In the genomic region with DNA sequence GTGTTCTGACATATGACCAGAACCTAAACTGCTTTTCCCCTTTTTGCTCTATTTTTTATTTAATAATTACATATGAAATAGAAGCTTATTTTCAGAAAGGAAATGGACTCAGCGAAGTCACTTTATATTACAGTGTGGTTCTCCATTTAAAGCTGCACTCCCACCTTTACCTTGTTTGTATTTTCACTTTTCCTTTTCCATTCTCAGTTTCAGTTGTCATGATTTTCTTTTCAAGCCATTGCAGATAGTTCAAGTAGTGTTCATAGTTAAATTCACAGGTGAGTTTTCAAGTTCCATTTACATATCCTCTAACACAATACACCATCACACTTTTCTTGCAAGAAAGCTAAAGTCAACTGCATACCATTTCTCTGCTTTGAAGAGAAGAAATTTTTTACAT, we compare ENCODE assay signal across 1 cellular context.
TF ChIP-seq lines count a peak whose summit lies in the region.

No MANE protein-coding gene starts in this region.

TF ChIP-seq in GM12878, 131 proteins besides CTCF, POLR2A, EP300 and RAD21 (continued from another document):
- TF ChIP-seq, protein P1, sequence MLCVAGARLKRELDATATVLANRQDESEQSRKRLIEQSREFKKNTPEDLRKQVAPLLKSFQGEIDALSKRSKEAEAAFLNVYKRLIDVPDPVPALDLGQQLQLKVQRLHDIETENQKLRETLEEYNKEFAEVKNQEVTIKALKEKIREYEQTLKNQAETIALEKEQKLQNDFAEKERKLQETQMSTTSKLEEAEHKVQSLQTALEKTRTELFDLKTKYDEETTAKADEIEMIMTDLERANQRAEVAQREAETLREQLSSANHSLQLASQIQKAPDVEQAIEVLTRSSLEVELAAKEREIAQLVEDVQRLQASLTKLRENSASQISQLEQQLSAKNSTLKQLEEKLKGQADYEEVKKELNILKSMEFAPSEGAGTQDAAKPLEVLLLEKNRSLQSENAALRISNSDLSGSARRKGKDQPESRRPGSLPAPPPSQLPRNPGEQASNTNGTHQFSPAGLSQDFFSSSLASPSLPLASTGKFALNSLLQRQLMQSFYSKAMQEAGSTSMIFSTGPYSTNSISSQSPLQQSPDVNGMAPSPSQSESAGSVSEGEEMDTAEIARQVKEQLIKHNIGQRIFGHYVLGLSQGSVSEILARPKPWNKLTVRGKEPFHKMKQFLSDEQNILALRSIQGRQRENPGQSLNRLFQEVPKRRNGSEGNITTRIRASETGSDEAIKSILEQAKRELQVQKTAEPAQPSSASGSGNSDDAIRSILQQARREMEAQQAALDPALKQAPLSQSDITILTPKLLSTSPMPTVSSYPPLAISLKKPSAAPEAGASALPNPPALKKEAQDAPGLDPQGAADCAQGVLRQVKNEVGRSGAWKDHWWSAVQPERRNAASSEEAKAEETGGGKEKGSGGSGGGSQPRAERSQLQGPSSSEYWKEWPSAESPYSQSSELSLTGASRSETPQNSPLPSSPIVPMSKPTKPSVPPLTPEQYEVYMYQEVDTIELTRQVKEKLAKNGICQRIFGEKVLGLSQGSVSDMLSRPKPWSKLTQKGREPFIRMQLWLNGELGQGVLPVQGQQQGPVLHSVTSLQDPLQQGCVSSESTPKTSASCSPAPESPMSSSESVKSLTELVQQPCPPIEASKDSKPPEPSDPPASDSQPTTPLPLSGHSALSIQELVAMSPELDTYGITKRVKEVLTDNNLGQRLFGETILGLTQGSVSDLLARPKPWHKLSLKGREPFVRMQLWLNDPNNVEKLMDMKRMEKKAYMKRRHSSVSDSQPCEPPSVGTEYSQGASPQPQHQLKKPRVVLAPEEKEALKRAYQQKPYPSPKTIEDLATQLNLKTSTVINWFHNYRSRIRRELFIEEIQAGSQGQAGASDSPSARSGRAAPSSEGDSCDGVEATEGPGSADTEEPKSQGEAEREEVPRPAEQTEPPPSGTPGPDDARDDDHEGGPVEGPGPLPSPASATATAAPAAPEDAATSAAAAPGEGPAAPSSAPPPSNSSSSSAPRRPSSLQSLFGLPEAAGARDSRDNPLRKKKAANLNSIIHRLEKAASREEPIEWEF (IDR thresholded peaks at IDR 0.05; ENCODE audit: insufficient replicate concordance, low read depth, low read length), result no peak
- TF ChIP-seq SREBF2 (IDR thresholded peaks at IDR 0.05; ENCODE audit: low read length), result no peak
- no peak for TF ChIP-seq SMAD1 (IDR thresholded peaks at IDR 0.05; ENCODE audit: low read depth, partially characterized antibody)
- TF ChIP-seq ATF7 (IDR thresholded peaks at IDR 0.05; ENCODE audit: low read depth), result no peak
